Comparison of ENCODE assay signal across 1 cellular context in genomic region chr19:48175578-48175977, GRCh38.
TF ChIP-seq lines count a peak whose summit lies in the region.

No MANE protein-coding gene starts in this region.

TF ChIP-seq in HepG2, 621 proteins besides CTCF, POLR2A, EP300 and RAD21:
- TF ChIP-seq THAP7 (CRISPR knock-in tag; IDR thresholded peaks at IDR 0.05) (no peak), SOX13 (IDR thresholded peaks at IDR 0.05) (no peak), SOX13 (CRISPR knock-in tag; conservative IDR thresholded peaks at IDR 0.05 in 1 of 2, IDR thresholded peaks at IDR 0.05 in 1 of 2) (no peak), ZNF609 (CRISPR knock-in tag; IDR thresholded peaks at IDR 0.05; ENCODE audit: borderline replicate concordance) (no peak), MYC (CRISPR knock-in tag; IDR thresholded peaks at IDR 0.05; ENCODE audit: borderline replicate concordance) (no peak), KAT2B (IDR thresholded peaks at IDR 0.05; ENCODE audit: borderline replicate concordance, low read depth, low read length) (no peak), ZNF431 (CRISPR knock-in tag; IDR thresholded peaks at IDR 0.05; ENCODE audit: borderline replicate concordance, low read depth) (no peak), DNMT1 (CRISPR knock-in tag; IDR thresholded peaks at IDR 0.05) (no peak), SP5 (CRISPR knock-in tag; IDR thresholded peaks at IDR 0.05; ENCODE audit: borderline replicate concordance, low read depth) (no peak), ZNF326 (CRISPR knock-in tag; IDR thresholded peaks at IDR 0.05; ENCODE audit: borderline replicate concordance) (no peak), PLRG1 (conservative IDR thresholded peaks at IDR 0.05) (no peak), ZNF761 (CRISPR knock-in tag; conservative IDR thresholded peaks at IDR 0.05) (no peak), ZNF878 (CRISPR knock-in tag; IDR thresholded peaks at IDR 0.05) (no peak), ZNF501 (CRISPR knock-in tag; IDR thresholded peaks at IDR 0.05) (no peak), ZNF414 (CRISPR knock-in tag; IDR thresholded peaks at IDR 0.05) (no peak), ZNF432 (CRISPR knock-in tag; IDR thresholded peaks at IDR 0.05; ENCODE audit: borderline replicate concordance) (no peak), KDM3A (CRISPR knock-in tag; IDR thresholded peaks at IDR 0.05; ENCODE audit: low read depth) (no peak), ZSCAN9 (CRISPR knock-in tag; IDR thresholded peaks at IDR 0.05; ENCODE audit: borderline replicate concordance) (no peak)
- TF ChIP-seq, protein P1, sequence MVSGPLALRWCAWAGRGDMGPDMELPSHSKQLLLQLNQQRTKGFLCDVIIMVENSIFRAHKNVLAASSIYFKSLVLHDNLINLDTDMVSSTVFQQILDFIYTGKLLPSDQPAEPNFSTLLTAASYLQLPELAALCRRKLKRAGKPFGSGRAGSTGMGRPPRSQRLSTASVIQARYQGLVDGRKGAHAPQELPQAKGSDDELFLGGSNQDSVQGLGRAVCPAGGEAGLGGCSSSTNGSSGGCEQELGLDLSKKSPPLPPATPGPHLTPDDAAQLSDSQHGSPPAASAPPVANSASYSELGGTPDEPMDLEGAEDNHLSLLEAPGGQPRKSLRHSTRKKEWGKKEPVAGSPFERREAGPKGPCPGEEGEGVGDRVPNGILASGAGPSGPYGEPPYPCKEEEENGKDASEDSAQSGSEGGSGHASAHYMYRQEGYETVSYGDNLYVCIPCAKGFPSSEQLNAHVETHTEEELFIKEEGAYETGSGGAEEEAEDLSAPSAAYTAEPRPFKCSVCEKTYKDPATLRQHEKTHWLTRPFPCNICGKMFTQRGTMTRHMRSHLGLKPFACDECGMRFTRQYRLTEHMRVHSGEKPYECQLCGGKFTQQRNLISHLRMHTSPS (CRISPR knock-in tag; IDR thresholded peaks at IDR 0.05; ENCODE audit: low read depth): no peak
- TF ChIP-seq, protein P2, sequence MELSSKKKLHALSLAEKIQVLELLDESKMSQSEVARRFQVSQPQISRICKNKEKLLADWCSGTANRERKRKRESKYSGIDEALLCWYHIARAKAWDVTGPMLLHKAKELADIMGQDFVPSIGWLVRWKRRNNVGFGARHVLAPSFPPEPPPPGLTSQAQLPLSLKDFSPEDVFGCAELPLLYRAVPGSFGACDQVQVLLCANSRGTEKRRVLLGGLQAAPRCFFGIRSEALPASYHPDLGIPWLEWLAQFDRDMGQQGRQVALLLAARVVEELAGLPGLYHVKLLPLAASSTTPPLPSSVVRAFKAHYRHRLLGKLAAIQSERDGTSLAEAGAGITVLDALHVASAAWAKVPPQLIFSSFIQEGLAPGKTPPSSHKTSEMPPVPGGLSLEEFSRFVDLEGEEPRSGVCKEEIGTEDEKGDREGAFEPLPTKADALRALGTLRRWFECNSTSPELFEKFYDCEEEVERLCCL (CRISPR knock-in tag; IDR thresholded peaks at IDR 0.05; ENCODE audit: borderline replicate concordance): no peak
